ENCODE assay signal across 8 cellular contexts in genomic region chr12:30626847-30627246, GRCh38.
"Had no signal": no experiment of that assay in that cellular context is flagged by ENCODE, and none has a peak within 500 bp of the region (broad histone marks: within the 10 kb centered on the region; RNA-seq: fewer than 3 reads in every experiment).

No MANE protein-coding gene starts in this region.

- H3K4me1 ChIP-seq: HAP-1 had no signal

- ATAC-seq: HCT116 had no signal

- H3K27me3 Mint-ChIP-seq: IgD-negative memory B cell had no signal

- H3K9me3 ChIP-seq: HAP-1 had no signal

- H3K4me3 ChIP-seq: GM23248, HAP-1 had no signal

- DNase-seq: GM23248, GOT3, H7, HFFc6 had no signal

- H3K4me3 Mint-ChIP-seq: HFFc6, IgD-negative memory B cell had no signal

- H3K27ac ChIP-seq: GM23248, HL-60 had no signal

- H2AFZ ChIP-seq: GM23248 had no signal

- H3K27ac Mint-ChIP-seq: HFFc6 had no signal

- H3K9me3 Mint-ChIP-seq: HFFc6, IgD-negative memory B cell had no signal

- H3K9ac ChIP-seq: GM23248 had no signal
